24 cellular contexts compared by ENCODE assay signal in the genomic region with DNA sequence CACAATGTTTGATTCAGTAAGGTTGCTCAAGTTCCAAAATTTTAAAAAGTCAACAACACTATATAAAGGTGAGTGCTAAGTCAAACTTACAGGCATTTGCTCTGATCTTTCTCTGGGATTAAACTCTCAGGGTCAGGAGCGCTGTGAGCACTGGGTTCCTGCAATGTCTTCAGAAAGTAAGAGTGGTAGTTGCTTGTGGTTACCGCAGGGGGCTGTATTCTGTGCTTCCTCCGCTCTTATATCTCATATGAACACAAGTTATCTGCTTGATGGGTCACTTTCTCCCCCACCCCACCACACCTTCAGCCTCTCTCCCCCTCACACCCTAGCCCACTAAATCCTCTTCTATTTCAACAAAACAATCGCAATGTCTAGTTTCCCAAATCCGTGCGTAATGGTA.
DNase-seq lines count a peak whose midpoint lies in the region; TF ChIP-seq lines count a peak whose summit lies in the region.
"Had no signal": no experiment of that assay in that cellular context is flagged by ENCODE, and none has a peak within 500 bp of the region (broad histone marks: within the 10 kb centered on the region; RNA-seq: fewer than 3 reads in every experiment).

No MANE protein-coding gene starts in this region.

- H3K4me1 ChIP-seq in mammary epithelial cell (ENCODE audit: insufficient read depth, low read length), result no peaks in the 10 kb centered on the region
- H3K4me1 ChIP-seq in CD4-positive, alpha-beta memory T cell (ENCODE audit: insufficient read depth, low read length), result no peaks in the 10 kb centered on the region
- H3K4me1 ChIP-seq: ascending aorta, HAP-1, SJCRH30, stomach, uterus had no signal

- peak; percentile 6 for DNase-seq in MCF 10A (ENCODE audit: unreplicated experiment)
- DNase-seq in mammary epithelial cell, result no peak
- peak; percentile 3 for DNase-seq in Jurkat, Clone E6-1 (ENCODE audit: low read depth, low spot score)
- DNase-seq in cerebellar cortex (ENCODE audit: low spot score), result peak; percentile 0
- no peak for DNase-seq in type B pancreatic cell (ENCODE audit: extremely low spot score, unreplicated experiment)
- DNase-seq in CD4-positive, alpha-beta memory T cell, result no peak
- no peak for DNase-seq in T-helper 1 cell
- no peak for DNase-seq in RKO (ENCODE audit: low spot score)
- DNase-seq: activated CD4-positive, alpha-beta T cell treated with anti-CD3 and anti-CD28 coated beads for 4 hours; activated naive CD4-positive, alpha-beta T cell treated with anti-CD3 and anti-CD28 coated beads for 36 hours; CD8-positive, alpha-beta memory T cell; foreskin fibroblast; hippocampal formation; left cardiac atrium; MG63; NCI-H187; NCI-H446 treated with DMSO at 0.1 percent for 48 hours; right lobe of liver; SJCRH30; stomach; T1000; uterus had no signal

- WGBS in mammary epithelial cell (ENCODE audit: low coverage, missing lambda C conversion rate), result 34% methylated on average over 6 of the region's 6 CpGs

- H3K4me3 ChIP-seq in mammary epithelial cell (replicated peaks in 1 of 3; ENCODE audit: insufficient read depth in 1 of 3, low read depth in 2 of 3, low read length in 3 of 3), result no peak overlapping the region
- no peak overlapping the region for H3K4me3 ChIP-seq in Jurkat, Clone E6-1 (ENCODE audit: low read length)
- no peak overlapping the region for H3K4me3 ChIP-seq in CD4-positive, alpha-beta memory T cell (ENCODE audit: low read length in 2 of 2)
- H3K4me3 ChIP-seq: ascending aorta, HAP-1, MG63, right lobe of liver, SJCRH30, stomach, uterus had no signal

- H3K36me3 ChIP-seq in mammary epithelial cell (ENCODE audit: insufficient read depth, low read length), result no peaks in the 10 kb centered on the region
- no peaks in the 10 kb centered on the region for H3K36me3 ChIP-seq in CD4-positive, alpha-beta memory T cell (ENCODE audit: insufficient read depth, low read length)
- H3K36me3 ChIP-seq: ascending aorta, HAP-1, MG63, right lobe of liver, SJCRH30, stomach, uterus had no signal

- H2AFZ ChIP-seq in mammary epithelial cell (ENCODE audit: low read depth, low read length), result no peak overlapping the region

- H3K36me3 Mint-ChIP-seq in MCF 10A (ENCODE audit: insufficient read depth, unreplicated experiment) (no peaks in the 10 kb centered on the region), type B pancreatic cell (no peaks in the 10 kb centered on the region)
- H3K36me3 Mint-ChIP-seq in CD4-positive, alpha-beta memory T cell, result no peaks in the 10 kb centered on the region
- H3K36me3 Mint-ChIP-seq: CD8-positive, alpha-beta memory T cell had no signal

- intact Hi-C loops in MCF 10A (cut with micrococcal nuclease) (no loop called here), mammary epithelial cell (cut with micrococcal nuclease) (no loop called here)
- intact Hi-C loops in CD4-positive, alpha-beta memory T cell (cut with micrococcal nuclease), result no loop called here

- in situ Hi-C loops in mammary epithelial cell (cut with MboI; ENCODE audit: low sequenced_read_pairs in 2 of 2), result no loop called here

- no peak overlapping the region for H3K9ac ChIP-seq in mammary epithelial cell (ENCODE audit: insufficient read depth, low read length)

- no peaks in the 10 kb centered on the region for H3K27me3 ChIP-seq in mammary epithelial cell (ENCODE audit: insufficient read depth, low read length)
- no peaks in the 10 kb centered on the region for H3K27me3 ChIP-seq in CD4-positive, alpha-beta memory T cell (ENCODE audit: insufficient read depth, low read length)
- H3K27me3 ChIP-seq: ascending aorta, MG63, right lobe of liver, SJCRH30, stomach, uterus had no signal

- H3K79me2 ChIP-seq in mammary epithelial cell (ENCODE audit: insufficient read depth, low read length), result no peaks in the 10 kb centered on the region

- H3K9me3 Mint-ChIP-seq in MCF 10A (ENCODE audit: unreplicated experiment) (no peaks in the 10 kb centered on the region), type B pancreatic cell (no peaks in the 10 kb centered on the region)
- no peaks in the 10 kb centered on the region for H3K9me3 Mint-ChIP-seq in CD4-positive, alpha-beta memory T cell
- H3K9me3 Mint-ChIP-seq: activated naive CD4-positive, alpha-beta T cell treated with anti-CD3 and anti-CD28 coated beads for 36 hours; CD8-positive, alpha-beta memory T cell had no signal

- BruUV-seq in MCF 10A (replicated peaks; lab: Mats Ljungman, UMichigan) (no TSS peak), mammary epithelial cell (replicated peaks; lab: Mats Ljungman, UMichigan) (no TSS peak)

- no peak overlapping the region for H3K4me2 ChIP-seq in mammary epithelial cell (ENCODE audit: insufficient read depth, low read depth, low read length)

- H3K27ac Mint-ChIP-seq in MCF 10A (ENCODE audit: low read depth, unreplicated experiment) (no peak overlapping the region), type B pancreatic cell (no peak overlapping the region)
- no peak overlapping the region for H3K27ac Mint-ChIP-seq in CD4-positive, alpha-beta memory T cell
- H3K27ac Mint-ChIP-seq: activated naive CD4-positive, alpha-beta T cell treated with anti-CD3 and anti-CD28 coated beads for 36 hours had no signal

- no peaks in the 10 kb centered on the region for H4K20me1 ChIP-seq in mammary epithelial cell (ENCODE audit: insufficient read depth, low read length)

- dilution Hi-C loops in mammary epithelial cell (cut with HindIII; ENCODE audit: low sequenced_read_pairs), result no loop called here

- H3K27ac ChIP-seq in mammary epithelial cell (ENCODE audit: insufficient read depth, low read depth, low read length), result no peak overlapping the region
- no peak overlapping the region for H3K27ac ChIP-seq in CD4-positive, alpha-beta memory T cell (ENCODE audit: low read depth, low read length)
- H3K27ac ChIP-seq: ascending aorta, right lobe of liver, SJCRH30, stomach, uterus had no signal

- peak; percentile 4 for TF ChIP-seq CTCF in MCF 10A (IDR thresholded peaks at IDR 0.05; ENCODE audit: unreplicated experiment)
- no peak for TF ChIP-seq CTCF in mammary epithelial cell (conservative IDR thresholded peaks at IDR 0.05 in 1 of 2, IDR thresholded peaks at IDR 0.05 in 1 of 2; ENCODE audit: extremely low read depth in 1 of 2, insufficient read depth in 1 of 2, low read depth in 1 of 2, low read length in 2 of 2)
- peak; percentile 51 for TF ChIP-seq CTCF in type B pancreatic cell (conservative IDR thresholded peaks at IDR 0.05)

- H3K4me3 Mint-ChIP-seq in MCF 10A (ENCODE audit: unreplicated experiment) (no peak overlapping the region), type B pancreatic cell (no peak overlapping the region)
- H3K4me3 Mint-ChIP-seq in CD4-positive, alpha-beta memory T cell, result no peak overlapping the region
- H3K4me3 Mint-ChIP-seq: activated naive CD4-positive, alpha-beta T cell treated with anti-CD3 and anti-CD28 coated beads for 36 hours; CD8-positive, alpha-beta memory T cell had no signal

- CTCF ChIA-PET in MCF 10A (lab: Yijun Ruan, JAX) (no interaction called here), mammary epithelial cell (lab: Charles Lee; ENCODE audit: low non-redundant PET) (no interaction called here)
- CTCF ChIA-PET in CD4-positive, alpha-beta memory T cell (lab: Charles Lee; ENCODE audit: partially characterized antibody), result no interaction called here

- no peaks in the 10 kb centered on the region for H3K9me3 ChIP-seq in mammary epithelial cell (replicated peaks; ENCODE audit: insufficient read depth, low read length)
- H3K9me3 ChIP-seq in CD4-positive, alpha-beta memory T cell (ENCODE audit: control insufficient read depth in 1 of 2, low read length in 2 of 2), result no peaks in the 10 kb centered on the region
- H3K9me3 ChIP-seq: ascending aorta, HAP-1, MG63, right lobe of liver, SJCRH30, stomach, uterus had no signal

- no peaks in the 10 kb centered on the region for H3K4me1 Mint-ChIP-seq in MCF 10A (ENCODE audit: insufficient read depth, unreplicated experiment)
- no peaks in the 10 kb centered on the region for H3K4me1 Mint-ChIP-seq in type B pancreatic cell (ENCODE audit: unreplicated experiment)
- H3K4me1 Mint-ChIP-seq in CD4-positive, alpha-beta memory T cell, result no peaks in the 10 kb centered on the region
- H3K4me1 Mint-ChIP-seq: CD8-positive, alpha-beta memory T cell had no signal

- H3K27me3 Mint-ChIP-seq in MCF 10A (ENCODE audit: insufficient read depth, unreplicated experiment) (peaks cover 34% of the 10 kb centered on the region), type B pancreatic cell (no peaks in the 10 kb centered on the region)
- no peaks in the 10 kb centered on the region for H3K27me3 Mint-ChIP-seq in CD4-positive, alpha-beta memory T cell
- H3K27me3 Mint-ChIP-seq: CD8-positive, alpha-beta memory T cell had no signal

- POLR2A ChIA-PET in MCF 10A (lab: Yijun Ruan, JAX), result no interaction called here
- POLR2A ChIA-PET in CD4-positive, alpha-beta memory T cell (lab: Charles Lee; ENCODE audit: partially characterized antibody), result no interaction called here

Comparison
In these comparisons a context has a peak if more than half of its experiments do, and no peak if none do; other contexts are left out.
1. DNase-seq: peak in MCF 10A (single experiment), Jurkat, Clone E6-1 (single experiment) and cerebellar cortex (single experiment); none in mammary epithelial cell (single experiment), type B pancreatic cell (single experiment), CD4-positive, alpha-beta memory T cell (0 of 5), T-helper 1 cell (0 of 5) and RKO (single experiment).
2. CTCF ChIP-seq: peak in MCF 10A (single experiment) and type B pancreatic cell (single experiment); none in mammary epithelial cell (0 of 2).